In the genomic region with DNA sequence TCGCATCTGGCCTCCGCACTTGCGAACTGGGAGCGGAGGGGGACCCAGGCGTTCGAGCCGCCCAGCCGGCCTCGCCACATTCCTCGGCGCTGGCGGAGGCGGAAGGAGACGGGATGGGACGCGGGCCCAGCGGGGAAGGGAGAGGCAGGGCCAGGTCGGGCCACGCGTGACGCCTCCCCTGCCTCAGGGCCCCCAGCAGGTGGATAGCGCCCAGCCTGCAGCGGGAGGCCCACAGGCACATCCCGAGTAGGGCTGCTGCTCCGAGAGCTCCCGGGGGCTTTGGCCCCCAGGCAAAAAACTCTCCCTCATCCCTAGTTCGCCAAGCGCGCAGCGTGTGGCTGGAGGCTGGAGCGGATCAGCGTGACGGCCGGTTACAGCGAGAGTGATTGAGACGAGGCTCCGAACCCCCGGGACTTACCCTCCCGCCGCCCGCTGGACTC, we compare ENCODE assay signal across 1 cellular context.
A peak's percentile ranks its signal among the peaks of the same experiment; 100 is the strongest.
TF ChIP-seq lines count a peak whose summit lies in the region.

No MANE protein-coding gene starts in this region.

TF ChIP-seq in H1, 55 proteins besides CTCF, POLR2A, EP300 and RAD21:
- TF ChIP-seq, protein P1, sequence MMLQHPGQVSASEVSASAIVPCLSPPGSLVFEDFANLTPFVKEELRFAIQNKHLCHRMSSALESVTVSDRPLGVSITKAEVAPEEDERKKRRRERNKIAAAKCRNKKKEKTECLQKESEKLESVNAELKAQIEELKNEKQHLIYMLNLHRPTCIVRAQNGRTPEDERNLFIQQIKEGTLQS (IDR thresholded peaks at IDR 0.05; ENCODE audit: insufficient read depth, low read depth, low read length): no peak
- TF ChIP-seq JUND (IDR thresholded peaks at IDR 0.05; ENCODE audit: low read length): no peak
- no peak for TF ChIP-seq POU5F1 (IDR thresholded peaks at IDR 0.05; ENCODE audit: low read depth, low read length)
- TF ChIP-seq, protein P2, sequence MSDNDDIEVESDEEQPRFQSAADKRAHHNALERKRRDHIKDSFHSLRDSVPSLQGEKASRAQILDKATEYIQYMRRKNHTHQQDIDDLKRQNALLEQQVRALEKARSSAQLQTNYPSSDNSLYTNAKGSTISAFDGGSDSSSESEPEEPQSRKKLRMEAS (IDR thresholded peaks at IDR 0.05): no peak
- 0 out of 4 replicates have a peak, but pooled peaks of 1 of the 2 experiments have one; percentile 22 for TF ChIP-seq HDAC2 (IDR thresholded peaks at IDR 0.05; ENCODE audit: borderline replicate concordance in 1 of 2, low read depth in 2 of 2, low read length in 2 of 2)
- peak; percentile 65 for TF ChIP-seq TEAD4 (IDR thresholded peaks at IDR 0.05; ENCODE audit: low read depth, low read length)
- TF ChIP-seq EZH2 (IDR thresholded peaks at IDR 0.05; ENCODE audit: low read depth, low read length, severe bottlenecking): peak; percentile 45
- TF ChIP-seq SUZ12 (IDR thresholded peaks at IDR 0.05; ENCODE audit: low read length): peak; percentile 32; the same call in 1 of the 2 replicates
